7 cellular contexts compared by ENCODE assay signal in the genomic region with DNA sequence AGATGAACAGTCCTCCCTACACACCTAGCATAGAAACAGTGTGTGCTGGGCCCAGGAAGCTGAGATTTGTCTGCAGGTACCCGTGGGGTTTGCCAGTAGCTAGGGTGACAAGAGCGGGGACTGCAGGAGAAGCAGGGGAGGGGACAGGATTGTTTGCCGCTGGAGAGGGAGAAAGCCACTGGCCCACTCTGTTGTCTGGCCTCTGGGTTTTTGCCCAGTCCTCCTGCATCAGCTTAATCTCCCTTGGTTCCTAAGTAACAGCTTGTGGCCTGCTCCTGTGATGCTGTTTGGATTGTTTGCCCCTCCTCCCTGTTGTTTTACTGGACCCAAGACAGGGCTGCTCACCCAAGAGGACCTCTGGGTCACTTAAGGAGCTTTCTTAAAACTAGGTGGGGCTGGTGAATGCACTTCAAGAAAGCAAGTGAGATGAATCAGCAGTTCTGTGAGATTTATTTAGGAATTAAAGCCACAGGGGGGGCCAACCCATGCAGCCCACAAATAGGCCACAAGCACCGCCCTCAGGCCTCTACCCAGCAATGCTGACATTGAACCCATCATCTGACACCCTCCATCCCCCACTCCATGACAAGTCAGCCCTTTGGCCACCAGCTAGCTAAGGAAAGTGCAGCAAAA.
DNase-seq lines count a peak whose midpoint lies in the region; ATAC-seq and TF ChIP-seq lines count a peak whose summit lies in the region.

No MANE protein-coding gene starts in this region.

- POLR2A ChIA-PET in Panc1 (lab: Charles Lee) = no interaction called here

- CTCF ChIA-PET in Panc1 (lab: Charles Lee) = no interaction called here

- H3K9me3 ChIP-seq in Panc1 (ENCODE audit: control insufficient read depth, insufficient read depth, low read depth, low read length) (no peaks in the 10 kb centered on the region), stomach (no peaks in the 10 kb centered on the region)

- in situ Hi-C loops in Panc1 (cut with HindIII; ENCODE audit: low pct_unique_long_range_greater_than_20kb, low sequenced_read_pairs) = no loop called here

- H3K4me1 ChIP-seq in Panc1 (ENCODE audit: control insufficient read depth, insufficient read depth, low read length) (peaks cover 43% of the 10 kb centered on the region), stomach (peaks cover 0 to 22% (median 9%) of the 10 kb centered on the region in 4 donors)

- WGBS in stomach, 5 donors = 49 to 70% (median 60%) methylated on average over 4 of the region's 4 CpGs

- DNase-seq in H4 (ENCODE audit: low spot score) (peak; percentile 97), Panc1 (ENCODE audit: low read depth, low spot score) (peak; percentile 81), foreskin melanocyte (peak; percentile 54), stomach (no peak), NCI-H146 treated with DMSO at 0.1 percent for 48 hours (lab: John Stamatoyannopoulos, UW; ENCODE audit: unreplicated experiment) (no peak), NCI-H1436 treated with DMSO at 0.1 percent for 48 hours (lab: John Stamatoyannopoulos, UW) (no peak)
- no peak for DNase-seq in activated naive CD4-positive, alpha-beta T cell (lab: John Stamatoyannopoulos, UW)

- TF ChIP-seq EP300 in stomach (IDR thresholded peaks at IDR 0.05) = no peak

- ATAC-seq in Panc1 = peak; percentile 73

- peak overlapping the region; percentile 77 for H3K27ac ChIP-seq in Panc1 (ENCODE audit: low read length)
- H3K27ac ChIP-seq in stomach = peak overlapping the region in 3 of 5 donors; percentile 22 to 41 (median 36)

- TF ChIP-seq POLR2A in stomach (IDR thresholded peaks at IDR 0.05) = no peak

- H3K27me3 ChIP-seq in Panc1 (ENCODE audit: control insufficient read depth, insufficient read depth, low read length) (no peaks in the 10 kb centered on the region), stomach (no peaks in the 10 kb centered on the region)

- no TSS peak for BruUV-seq in Panc1 (replicated peaks; lab: Mats Ljungman, UMichigan)

- H3K36me3 ChIP-seq in Panc1 (ENCODE audit: control insufficient read depth, insufficient read depth, low read length) (no peaks in the 10 kb centered on the region), stomach (no peaks in the 10 kb centered on the region)

- TF ChIP-seq CTCF in Panc1 (IDR thresholded peaks at IDR 0.05) (no peak), stomach (IDR thresholded peaks at IDR 0.05) (no peak)

- intact Hi-C loops in Panc1 (cut with micrococcal nuclease; ENCODE audit: unreplicated experiment) (no loop called here), stomach (cut with DNase I; ENCODE audit: low total_unique reads) (loop anchor here (10.0 kb wide), 1 partner anchor 385 kb away; no protein-coding TSS in a partner anchor)

- peak overlapping the region in 1 of 2 experiments; percentile 19; a peak in 1 of 4 replicates for H3K4me3 ChIP-seq in Panc1 (ENCODE audit: low read depth in 2 of 2, low read length in 2 of 2)
- H3K4me3 ChIP-seq in stomach = no peak overlapping the region

Comparison
In these comparisons a context has a peak if more than half of its experiments do, and no peak if none do; other contexts are left out.
1. DNase-seq: peak in H4 (single experiment), Panc1 (single experiment) and foreskin melanocyte (single experiment); none in stomach (single experiment), NCI-H146 treated with DMSO at 0.1 percent for 48 hours (single experiment), activated naive CD4-positive, alpha-beta T cell (0 of 4) and NCI-H1436 treated with DMSO at 0.1 percent for 48 hours (single experiment).